Comparison of ENCODE assay signal across 19 cellular contexts in genomic region chr7:132351858-132352539, GRCh38.
DNase-seq lines count a peak whose midpoint lies in the region; ATAC-seq and TF ChIP-seq lines count a peak whose summit lies in the region.
"Had no signal": no experiment of that assay in that cellular context is flagged by ENCODE, and none has a peak within 500 bp of the region (broad histone marks: within the 10 kb centered on the region; RNA-seq: fewer than 3 reads in every experiment).

No MANE protein-coding gene starts in this region.

- intact Hi-C loops in lower lobe of right lung (cut with DNase I): no loop called here
- intact Hi-C loops in upper lobe of right lung (cut with DNase I): no loop called here

- H3K4me3 ChIP-seq in coronary artery (peak overlapping the region; percentile 54), lower lobe of right lung (no peak overlapping the region), upper lobe of right lung (no peak overlapping the region), MG63 (no peak overlapping the region)
- H3K4me3 ChIP-seq: transverse colon had no signal

- peaks cover 8% of the 10 kb centered on the region for H3K4me1 ChIP-seq in lower lobe of right lung
- no peaks in the 10 kb centered on the region for H3K4me1 ChIP-seq in upper lobe of right lung
- H3K4me1 ChIP-seq: foreskin keratinocyte, transverse colon had no signal

- peak in 1 of 2 donors; percentile 27 for ATAC-seq in lower lobe of right lung
- ATAC-seq in upper lobe of right lung: peak; percentile 26
- ATAC-seq: activated naive CD4-positive, alpha-beta T cell treated with anti-CD3 and anti-CD28 coated beads, Interleukin-2, amount 50 U/mL, for 72 hours; foreskin keratinocyte; HepG2; PC-3; stimulated activated memory B cell treated with anti-CD40 and anti-IgM and Interleukin-4, amounts not matched to agents 10 μg/mL and 1 μg/mL and 100 μg/mL, for 72 hours had no signal

- H3K27ac ChIP-seq in coronary artery (peak overlapping the region in 1 of 2 donors; percentile 83), lower lobe of right lung (peak overlapping the region; percentile 33), upper lobe of right lung (peak overlapping the region; percentile 70)
- H3K27ac ChIP-seq: foreskin keratinocyte, transverse colon had no signal

- H3K9me3 ChIP-seq in lower lobe of right lung (no peaks in the 10 kb centered on the region), upper lobe of right lung (no peaks in the 10 kb centered on the region), MG63 (no peaks in the 10 kb centered on the region)
- H3K9me3 ChIP-seq: transverse colon had no signal

- TF ChIP-seq CTCF in coronary artery (IDR thresholded peaks at IDR 0.05) (no peak), lower lobe of right lung (IDR thresholded peaks at IDR 0.05) (no peak), upper lobe of right lung (IDR thresholded peaks at IDR 0.05) (no peak)

- H3K36me3 ChIP-seq in lower lobe of right lung: no peaks in the 10 kb centered on the region
- H3K36me3 ChIP-seq in upper lobe of right lung: no peaks in the 10 kb centered on the region
- no peaks in the 10 kb centered on the region for H3K36me3 ChIP-seq in MG63
- H3K36me3 ChIP-seq: transverse colon had no signal

- H3K27me3 ChIP-seq in lower lobe of right lung (ENCODE audit: low read depth) (no peaks in the 10 kb centered on the region), upper lobe of right lung (no peaks in the 10 kb centered on the region), MG63 (no peaks in the 10 kb centered on the region; the same call in 1 of the 2 replicates)

- peak; percentile 48 for DNase-seq in NCI-H82 (lab: John Stamatoyannopoulos, UW)
- no peak for DNase-seq in coronary artery (ENCODE audit: low spot score)
- DNase-seq in lower lobe of right lung: no peak
- DNase-seq in upper lobe of right lung: no peak
- no peak for DNase-seq in MG63
- no peak for DNase-seq in DMS153 (lab: John Stamatoyannopoulos, UW)
- DNase-seq in stimulated activated CD4-positive, alpha-beta T cell treated with anti-CD3 and anti-CD28 coated beads, Interleukin-4, amount 100 ng/mL, for 4 hours: no peak
- DNase-seq: activated B cell treated with CpG ODN at 0.5 μM for 24 hours; foreskin keratinocyte; kidney; midbrain; NCI-H1417 treated with DMSO at 0.1 percent for 48 hours; NCI-H774; PC-3; stimulated activated CD4-positive, alpha-beta T cell treated with anti-CD3 and anti-CD28 coated beads, Interleukin-15, amount 100 ng/mL, for 24 hours; transverse colon had no signal
